8 cellular contexts compared by ENCODE assay signal in genomic region chr12:81257952-81258551, GRCh38.
DNase-seq lines count a peak whose midpoint lies in the region; ATAC-seq and TF ChIP-seq lines count a peak whose summit lies in the region.

No MANE protein-coding gene starts in this region.

- intact Hi-C loops in left ventricle myocardium inferior (cut with micrococcal nuclease): no loop called here
- intact Hi-C loops in cardiac septum (cut with DNase I): no loop called here
- intact Hi-C loops in body of pancreas (cut with DNase I): no loop called here

- TF ChIP-seq CTCF in left ventricle myocardium inferior (IDR thresholded peaks at IDR 0.05; ENCODE audit: borderline replicate concordance) (peak; percentile 54), body of pancreas (IDR thresholded peaks at IDR 0.05) (peak in 6 of 7 experiments; percentile 31 to 62 (median 52))

- ATAC-seq in body of pancreas (no peak), HG03045 (IDR thresholded peaks at IDR 0.05; ENCODE audit: unreplicated experiment) (no peak), HG02840 (IDR thresholded peaks at IDR 0.05; ENCODE audit: low FRiP score, unreplicated experiment) (no peak)

- H3K27me3 ChIP-seq in left ventricle myocardium inferior (ENCODE audit: low read depth) (no peaks in the 10 kb centered on the region), body of pancreas (no peaks in the 10 kb centered on the region)

- H3K27ac ChIP-seq in left ventricle myocardium inferior (replicated peaks) (no peak overlapping the region), body of pancreas (no peak overlapping the region)

- WGBS in body of pancreas, 2 donors: 40 to 42% methylated on average over 4 of the region's 4 CpGs

- no peaks in the 10 kb centered on the region for H3K9me3 ChIP-seq in left ventricle myocardium inferior (replicated peaks)
- no peaks in the 10 kb centered on the region for H3K9me3 ChIP-seq in body of pancreas

- H3K4me3 ChIP-seq in left ventricle myocardium inferior: no peak overlapping the region
- no peak overlapping the region for H3K4me3 ChIP-seq in body of pancreas

- H3K36me3 ChIP-seq in left ventricle myocardium inferior: peaks cover 4% of the 10 kb centered on the region
- no peaks in the 10 kb centered on the region for H3K36me3 ChIP-seq in body of pancreas (replicated peaks in 1 of 2; ENCODE audit: insufficient read depth in 1 of 2, low read depth in 2 of 2)

- TF ChIP-seq POLR2A in body of pancreas (IDR thresholded peaks at IDR 0.05): no peak

- no peak for DNase-seq in left ventricle myocardium inferior
- DNase-seq in cardiac septum (ENCODE audit: low spot score): no peak
- peak; percentile 80 for DNase-seq in NCI-H345 (lab: John Stamatoyannopoulos, UW)
- DNase-seq in body of pancreas: no peak
- peak; percentile 36 for DNase-seq in middle frontal gyrus (ENCODE audit: extremely low spot score, low spot score)
- no peak for DNase-seq in stimulated activated CD4-positive, alpha-beta T cell treated with anti-CD3 and anti-CD28 coated beads, Interleukin-1b, Interleukin-23, amount 100 ng/mL, for 48 hours

- H3K4me1 ChIP-seq in left ventricle myocardium inferior: no peaks in the 10 kb centered on the region
- no peaks in the 10 kb centered on the region for H3K4me1 ChIP-seq in body of pancreas

Comparison
In these comparisons a context has a peak if more than half of its experiments do, and no peak if none do; other contexts are left out.
1. DNase-seq: peak in NCI-H345 (single experiment) and middle frontal gyrus (single experiment); none in left ventricle myocardium inferior (single experiment), cardiac septum (single experiment), body of pancreas (0 of 4) and stimulated activated CD4-positive, alpha-beta T cell treated with anti-CD3 and anti-CD28 coated beads, Interleukin-1b, Interleukin-23, amount 100 ng/mL, for 48 hours (single experiment).